10 cellular contexts compared by ENCODE assay signal in the genomic region with DNA sequence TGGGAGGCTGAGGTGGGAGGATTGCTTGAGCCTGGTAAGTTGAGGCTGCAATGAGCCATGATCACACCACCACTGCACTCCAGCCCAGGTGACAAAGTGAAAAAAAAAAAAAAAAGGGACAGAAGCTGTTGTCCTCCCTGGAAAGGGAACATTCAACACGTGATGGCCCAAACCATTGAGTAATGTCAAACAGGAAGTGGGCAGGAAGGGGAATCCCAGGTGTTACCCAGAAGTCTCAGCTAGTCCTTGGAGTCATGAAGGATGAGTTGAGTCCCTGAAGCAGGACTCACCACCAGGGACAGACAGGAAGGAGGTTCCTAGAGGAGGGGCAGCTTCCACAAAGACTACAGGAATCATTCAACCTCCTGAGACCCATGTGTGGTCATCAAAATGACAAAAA. TPM values are rescaled to one million over a fixed set of nuclear protein-coding genes. Genes with fewer than 3 reads are reported as not detected.
DNase-seq lines count a peak whose midpoint lies in the region; ATAC-seq, FAIRE-seq and TF ChIP-seq lines count a peak whose summit lies in the region.
"Had no signal": no experiment of that assay in that cellular context is flagged by ENCODE, and none has a peak within 500 bp of the region (broad histone marks: within the 10 kb centered on the region; RNA-seq: fewer than 3 reads in every experiment).

No MANE protein-coding gene starts in this region.

- H3K27me3 Mint-ChIP-seq in activated naive CD4-positive, alpha-beta T cell treated with anti-CD3 and anti-CD28 coated beads, Interleukin-2, amount 50 U/mL, for 24 hours, result no peaks in the 10 kb centered on the region
- H3K27me3 Mint-ChIP-seq in stimulated activated naive CD8-positive, alpha-beta T cell treated with anti-CD3 and anti-CD28 coated beads, Interleukin-15, amount 100 ng/mL, for 72 hours, result no peaks in the 10 kb centered on the region

- H3K79me2 ChIP-seq in K562 (ENCODE audit: control insufficient read depth, insufficient read depth, low read length), result no peaks in the 10 kb centered on the region

- TF ChIP-seq CTCF in K562 (IDR thresholded peaks at IDR 0.05 in 2 of 3, conservative IDR thresholded peaks at IDR 0.05 in 1 of 3; ENCODE audit: insufficient read depth in 2 of 3, low read depth in 1 of 3, low read length in 3 of 3) (no peak), thyroid gland (IDR thresholded peaks at IDR 0.05) (no peak)

- BruUV-seq in K562 (replicated peaks; lab: Mats Ljungman, UMichigan), result no TSS peak

- in situ Hi-C loops in K562 (cut with MboI) (no loop called here), HAP-1 (cut with MboI; ENCODE audit: low sequenced_read_pairs) (no loop called here)

- H3K4me2 ChIP-seq in K562 (ENCODE audit: insufficient read depth, low read length), result no peak overlapping the region

- peak; percentile 70 for FAIRE-seq in K562 (lab: Jason Lieb, UNC)

- H3K27me3 ChIP-seq in K562 (ENCODE audit: control insufficient read depth in 2 of 2, insufficient read depth in 2 of 2, low read length in 2 of 2) (0 out of 5 replicates have a peak, but pooled peaks cover 0 to 7% of the 10 kb centered on the region in 2 experiments), thyroid gland (no peaks in the 10 kb centered on the region), HAP-1 (ENCODE audit: low read depth) (no peaks in the 10 kb centered on the region)

- H3K27ac ChIP-seq in K562 (ENCODE audit: extremely low read depth, low read depth, low read length), result no peak overlapping the region
- H3K27ac ChIP-seq in thyroid gland, result no peak overlapping the region

- peak; percentile 51 for ATAC-seq in K562
- ATAC-seq in stimulated activated naive CD8-positive, alpha-beta T cell treated with anti-CD3 and anti-CD28 coated beads, Interleukin-15, amount 100 ng/mL, for 72 hours, result peak; percentile 87

- no peak for TF ChIP-seq RAD21 in K562 (CRISPR knock-in tag; conservative IDR thresholded peaks at IDR 0.05 in 1 of 2, IDR thresholded peaks at IDR 0.05 in 1 of 2)

- TF ChIP-seq EP300 in K562 (IDR thresholded peaks at IDR 0.05; ENCODE audit: low read length), result no peak

- intact Hi-C loops in K562 (cut with micrococcal nuclease) (no loop called here), thyroid gland (cut with DNase I) (no loop called here)

- H3K4me1 Mint-ChIP-seq in activated naive CD4-positive, alpha-beta T cell treated with anti-CD3 and anti-CD28 coated beads, Interleukin-2, amount 50 U/mL, for 24 hours, result peaks cover 13% of the 10 kb centered on the region
- peaks cover 15% of the 10 kb centered on the region for H3K4me1 Mint-ChIP-seq in stimulated activated naive CD8-positive, alpha-beta T cell treated with anti-CD3 and anti-CD28 coated beads, Interleukin-15, amount 100 ng/mL, for 72 hours

- no peaks in the 10 kb centered on the region for H3K9me3 ChIP-seq in K562 (replicated peaks; ENCODE audit: control insufficient read depth, insufficient read depth, low read depth, low read length)
- no peaks in the 10 kb centered on the region for H3K9me3 ChIP-seq in thyroid gland
- no peaks in the 10 kb centered on the region for H3K9me3 ChIP-seq in HAP-1

- no peaks in the 10 kb centered on the region for H3K36me3 ChIP-seq in K562 (ENCODE audit: control insufficient read depth, insufficient read depth, low read length)
- no peaks in the 10 kb centered on the region for H3K36me3 ChIP-seq in thyroid gland
- H3K36me3 ChIP-seq in HAP-1 (replicated peaks), result no peaks in the 10 kb centered on the region

- H3K9ac ChIP-seq in K562 (ENCODE audit: insufficient read depth in 1 of 2, low read depth in 2 of 2, low read length in 2 of 2), result no peak overlapping the region

- H3K36me3 Mint-ChIP-seq in activated naive CD4-positive, alpha-beta T cell treated with anti-CD3 and anti-CD28 coated beads, Interleukin-2, amount 50 U/mL, for 24 hours, result no peaks in the 10 kb centered on the region

- H3K4me1 ChIP-seq in K562 (replicated peaks in 1 of 2; ENCODE audit: control insufficient read depth in 2 of 2, insufficient read depth in 2 of 2, low read length in 2 of 2) (peaks cover 3 to 4% of the 10 kb centered on the region in 2 experiments; a peak in 2 of 5 replicates), thyroid gland (no peaks in the 10 kb centered on the region), HAP-1 (no peaks in the 10 kb centered on the region)

- CTCF ChIA-PET in K562 (lab: Yijun Ruan, JAX; ENCODE audit: low intra/inter-chr PET ratio), result no interaction called here

- 0% methylated on average over 1 of the region's 1 CpG for WGBS in K562 (ENCODE audit: insufficient coverage, low coverage, missing lambda C conversion rate)
- WGBS in thyroid gland, 2 donors, result 33 to 40% methylated on average over 1 of the region's 1 CpG

- peak overlapping the region; percentile 68 for H3K27ac Mint-ChIP-seq in activated naive CD4-positive, alpha-beta T cell treated with anti-CD3 and anti-CD28 coated beads, Interleukin-2, amount 50 U/mL, for 24 hours
- H3K27ac Mint-ChIP-seq in stimulated activated naive CD8-positive, alpha-beta T cell treated with anti-CD3 and anti-CD28 coated beads, Interleukin-15, amount 100 ng/mL, for 72 hours, result peak overlapping the region; percentile 80 to 94

- no peak for DNase-seq in activated naive CD4-positive, alpha-beta T cell treated with anti-CD3 and anti-CD28 coated beads, Interleukin-2, amount 50 U/mL, for 16 hours
- DNase-seq in M059J (ENCODE audit: low read depth), result peak; percentile 76
- DNase-seq in K562 (ENCODE audit: extremely low read depth in 1 of 4, low spot score in 3 of 4), result peak in 1 of 4 experiments; percentile 27
- peak in 1 of 2 donors; percentile 40 for DNase-seq in stimulated activated naive CD8-positive, alpha-beta T cell treated with anti-CD3 and anti-CD28 coated beads, Interleukin-15, amount 100 ng/mL, for 72 hours
- no peak for DNase-seq in thyroid gland
- DNase-seq in HAP-1 (ENCODE audit: low spot score in 2 of 2), result no peak
- DNase-seq in NCI-H524 (lab: John Stamatoyannopoulos, UW), result no peak
- DNase-seq: islet precursor cell, NCI-H1694 had no signal

- TF ChIP-seq POLR2A in K562 (conservative IDR thresholded peaks at IDR 0.05) (no peak), thyroid gland (IDR thresholded peaks at IDR 0.05) (no peak)

- H3K9me1 ChIP-seq in K562 (ENCODE audit: control insufficient read depth, insufficient read depth, low read length), result no peaks in the 10 kb centered on the region

- H4K20me1 ChIP-seq in K562 (replicated peaks; ENCODE audit: control insufficient read depth, insufficient read depth, low read length), result no peaks in the 10 kb centered on the region

- peak overlapping the region; percentile 43 for H2AFZ ChIP-seq in K562 (ENCODE audit: low read depth, low read length)

- peak overlapping the region; percentile 50 for H3K4me3 Mint-ChIP-seq in activated naive CD4-positive, alpha-beta T cell treated with anti-CD3 and anti-CD28 coated beads, Interleukin-2, amount 50 U/mL, for 24 hours
- peak overlapping the region; percentile 44 to 59 for H3K4me3 Mint-ChIP-seq in stimulated activated naive CD8-positive, alpha-beta T cell treated with anti-CD3 and anti-CD28 coated beads, Interleukin-15, amount 100 ng/mL, for 72 hours

- H3K9me3 Mint-ChIP-seq in activated naive CD4-positive, alpha-beta T cell treated with anti-CD3 and anti-CD28 coated beads, Interleukin-2, amount 50 U/mL, for 24 hours, result no peaks in the 10 kb centered on the region
- H3K9me3 Mint-ChIP-seq in stimulated activated naive CD8-positive, alpha-beta T cell treated with anti-CD3 and anti-CD28 coated beads, Interleukin-15, amount 100 ng/mL, for 72 hours, result peaks cover 0 to 7% of the 10 kb centered on the region in 2 donors

- H3K4me3 ChIP-seq in K562 (no peak overlapping the region), thyroid gland (replicated peaks in 1 of 3) (no peak overlapping the region), HAP-1 (no peak overlapping the region)

- POLR2A ChIA-PET in K562 (lab: Yijun Ruan, JAX), result interaction anchor here (0.6 to 1.6 kb wide), 4 partner anchors 10 to 196 kb away, joined by 3 to 4 read pairs (median 3); no protein-coding TSS in a partner anchor

TF ChIP-seq in K562, 482 proteins besides CTCF, POLR2A, EP300 and RAD21 (continues in another document):
- TF ChIP-seq, protein P1, sequence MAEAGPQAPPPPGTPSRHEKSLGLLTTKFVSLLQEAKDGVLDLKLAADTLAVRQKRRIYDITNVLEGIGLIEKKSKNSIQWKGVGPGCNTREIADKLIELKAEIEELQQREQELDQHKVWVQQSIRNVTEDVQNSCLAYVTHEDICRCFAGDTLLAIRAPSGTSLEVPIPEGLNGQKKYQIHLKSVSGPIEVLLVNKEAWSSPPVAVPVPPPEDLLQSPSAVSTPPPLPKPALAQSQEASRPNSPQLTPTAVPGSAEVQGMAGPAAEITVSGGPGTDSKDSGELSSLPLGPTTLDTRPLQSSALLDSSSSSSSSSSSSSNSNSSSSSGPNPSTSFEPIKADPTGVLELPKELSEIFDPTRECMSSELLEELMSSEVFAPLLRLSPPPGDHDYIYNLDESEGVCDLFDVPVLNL (CRISPR knock-in tag; IDR thresholded peaks at IDR 0.05; ENCODE audit: low read depth), result no peak

RNA-seq across cellular contexts. Expression of a gene that starts 19.8 kb away (rescaled TPM):
- 7.2 and 15.8 TPM in 2 replicates for total RNA-seq in M059J (2014; rRNA removed; shearing (Covaris generic))
- 107 and 183 TPM in 2 replicates for total RNA-seq in K562 (2011; cell fraction: chromatin; rRNA removed; ENCODE audit: low replicate concordance)
- total RNA-seq in K562 (2011; cell fraction: nucleolus; rRNA removed), result 75.7 and 79.0 TPM in 2 replicates
- total RNA-seq in K562 (2011; cell fraction: nucleoplasm; rRNA removed), result 101 and 152 TPM in 2 replicates
- total RNA-seq in K562 (2014; rRNA removed), result 16.1 and 19.1 TPM in 2 replicates
- total RNA-seq in K562 (2014; rRNA removed; fragmentation: Illumina TruSeq; extraction: Trizol), result 10.3 and 10.8 TPM in 2 replicates
- total RNA-seq in K562 (2015; rRNA removed; fragmentation: Illumina TruSeq; extraction: Trizol), result 9.7 and 11.5 TPM in 2 replicates
- 66.4 and 82.5 TPM in 2 replicates for total RNA-seq in K562 (2021)
- 8.1 and 19.2 TPM in 2 replicates for polyA plus RNA-seq in K562 (2011; rRNA removed)
- 17.6 and 21.0 TPM in 2 replicates for polyA plus RNA-seq in K562 (2011; cell fraction: cytosol; rRNA removed)
- polyA plus RNA-seq in K562 (2011; cell fraction: nucleus; rRNA removed), result 46.1 and 50.8 TPM in 2 replicates
- 51.9 and 88.9 TPM in 2 replicates for polyA plus RNA-seq in K562 (2012)
- polyA plus RNA-seq in K562 (2014; fragmentation: Illumina TruSeq; extraction: Trizol), result 39.4 and 41.6 TPM in 2 replicates
- polyA plus RNA-seq in K562 (2014; fragmentation: Nextera tagmentation; extraction: Ambion mirVana), result 1 to 10 TPM in 1 of 2 experiments, under 1 TPM in 1; 0.94 to 1.9 TPM
- polyA plus RNA-seq in K562 (2014; rRNA removed), result 15.6 and 21.0 TPM in 2 replicates
- polyA minus RNA-seq in K562 (2011; rRNA and poly(A)+ RNA removed), result 20.3 and 24.1 TPM in 2 replicates
- 45.6 and 90.6 TPM in 2 replicates for polyA minus RNA-seq in K562 (2011; cell fraction: cytosol; rRNA and poly(A)+ RNA removed)
- 26.0 and 43.0 TPM in 2 replicates for polyA minus RNA-seq in K562 (2011; cell fraction: nucleus; rRNA and poly(A)+ RNA removed)
- 10 to 100 TPM; 15.5 to 65.9 (median 20.2) TPM for total RNA-seq in thyroid gland
